Comparison of ENCODE assay signal across 1 cellular context in the genomic region with DNA sequence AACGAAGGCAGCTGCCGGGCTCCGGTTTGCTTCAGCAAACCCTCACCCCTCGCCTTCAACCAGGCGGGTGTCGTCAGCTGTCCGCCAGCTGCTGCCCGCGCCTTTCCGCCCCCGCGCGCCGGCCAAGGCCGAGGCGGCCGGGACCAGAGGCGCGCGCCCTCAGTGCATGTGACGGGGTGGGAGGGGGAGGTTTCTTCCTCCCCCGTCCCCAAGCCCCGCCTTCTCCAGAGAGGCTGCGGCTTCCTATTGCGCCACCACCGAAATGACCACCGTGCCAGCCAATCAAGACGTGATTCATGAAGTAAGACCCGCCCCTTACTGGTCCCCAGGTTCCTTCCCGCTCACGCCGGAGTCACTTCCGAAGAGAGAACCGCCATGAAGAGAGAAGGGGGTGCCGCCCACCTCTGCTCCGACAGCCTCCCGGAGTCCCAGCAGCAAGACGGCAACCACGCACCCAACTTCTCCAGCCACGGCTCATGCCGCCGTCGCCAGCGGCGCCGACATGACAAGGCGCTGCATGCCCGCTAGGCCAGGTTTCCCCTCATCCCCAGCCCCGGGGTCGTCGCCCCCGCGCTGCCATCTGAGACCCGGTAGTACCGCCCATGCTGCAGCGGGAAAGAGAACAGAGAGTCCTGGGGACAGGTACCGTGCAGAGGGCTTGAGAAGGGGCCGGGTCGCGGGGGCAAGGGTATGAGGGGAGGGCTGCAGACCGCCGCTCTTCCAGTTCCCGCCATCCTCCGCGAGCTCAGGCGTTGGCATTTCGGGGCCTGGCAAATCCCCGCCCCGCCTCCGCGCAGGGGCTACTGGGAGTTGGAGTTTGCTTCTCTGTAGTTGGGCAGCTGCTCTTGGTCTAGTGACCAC.
TF ChIP-seq lines count a peak whose summit lies in the region.

A gene with protein sequence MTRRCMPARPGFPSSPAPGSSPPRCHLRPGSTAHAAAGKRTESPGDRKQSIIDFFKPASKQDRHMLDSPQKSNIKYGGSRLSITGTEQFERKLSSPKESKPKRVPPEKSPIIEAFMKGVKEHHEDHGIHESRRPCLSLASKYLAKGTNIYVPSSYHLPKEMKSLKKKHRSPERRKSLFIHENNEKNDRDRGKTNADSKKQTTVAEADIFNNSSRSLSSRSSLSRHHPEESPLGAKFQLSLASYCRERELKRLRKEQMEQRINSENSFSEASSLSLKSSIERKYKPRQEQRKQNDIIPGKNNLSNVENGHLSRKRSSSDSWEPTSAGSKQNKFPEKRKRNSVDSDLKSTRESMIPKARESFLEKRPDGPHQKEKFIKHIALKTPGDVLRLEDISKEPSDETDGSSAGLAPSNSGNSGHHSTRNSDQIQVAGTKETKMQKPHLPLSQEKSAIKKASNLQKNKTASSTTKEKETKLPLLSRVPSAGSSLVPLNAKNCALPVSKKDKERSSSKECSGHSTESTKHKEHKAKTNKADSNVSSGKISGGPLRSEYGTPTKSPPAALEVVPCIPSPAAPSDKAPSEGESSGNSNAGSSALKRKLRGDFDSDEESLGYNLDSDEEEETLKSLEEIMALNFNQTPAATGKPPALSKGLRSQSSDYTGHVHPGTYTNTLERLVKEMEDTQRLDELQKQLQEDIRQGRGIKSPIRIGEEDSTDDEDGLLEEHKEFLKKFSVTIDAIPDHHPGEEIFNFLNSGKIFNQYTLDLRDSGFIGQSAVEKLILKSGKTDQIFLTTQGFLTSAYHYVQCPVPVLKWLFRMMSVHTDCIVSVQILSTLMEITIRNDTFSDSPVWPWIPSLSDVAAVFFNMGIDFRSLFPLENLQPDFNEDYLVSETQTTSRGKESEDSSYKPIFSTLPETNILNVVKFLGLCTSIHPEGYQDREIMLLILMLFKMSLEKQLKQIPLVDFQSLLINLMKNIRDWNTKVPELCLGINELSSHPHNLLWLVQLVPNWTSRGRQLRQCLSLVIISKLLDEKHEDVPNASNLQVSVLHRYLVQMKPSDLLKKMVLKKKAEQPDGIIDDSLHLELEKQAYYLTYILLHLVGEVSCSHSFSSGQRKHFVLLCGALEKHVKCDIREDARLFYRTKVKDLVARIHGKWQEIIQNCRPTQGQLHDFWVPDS (plus strand): TSS at position 355 of the 861 bp plus-strand sequence. CDS start 148 bp downstream, at position 503.

TF ChIP-seq in endothelial cell of umbilical vein, 7 proteins besides CTCF, POLR2A, EP300 and RAD21 (continued from another document):
- TF ChIP-seq, protein P1, sequence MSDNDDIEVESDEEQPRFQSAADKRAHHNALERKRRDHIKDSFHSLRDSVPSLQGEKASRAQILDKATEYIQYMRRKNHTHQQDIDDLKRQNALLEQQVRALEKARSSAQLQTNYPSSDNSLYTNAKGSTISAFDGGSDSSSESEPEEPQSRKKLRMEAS (IDR thresholded peaks at IDR 0.05; ENCODE audit: insufficient read depth, insufficient read length), result peak; percentile 64
